In genomic region chr14:103530390-103530789, GRCh38 we compare ENCODE assay signal across 9 cellular contexts.
DNase-seq lines count a peak whose midpoint lies in the region; ATAC-seq and TF ChIP-seq lines count a peak whose summit lies in the region.
"Had no signal": no experiment of that assay in that cellular context is flagged by ENCODE, and none has a peak within 500 bp of the region (broad histone marks: within the 10 kb centered on the region; RNA-seq: fewer than 3 reads in every experiment).

No MANE protein-coding gene starts in this region.

- no peak overlapping the region for H3K27ac Mint-ChIP-seq in T-helper 1 cell treated with Interleukin-12 subunit alpha and Interleukin-12 subunit beta and Interleukin-4 antibody, amounts not matched to agents 30 μg/mL and 1 μg/mL, for 36 hours

- peak overlapping the region; percentile 98 for H3K4me3 Mint-ChIP-seq in T-helper 1 cell treated with Interleukin-12 subunit alpha and Interleukin-12 subunit beta and Interleukin-4 antibody, amounts not matched to agents 30 μg/mL and 1 μg/mL, for 36 hours

- CTCF ChIA-PET in RWPE1 (lab: Yijun Ruan, JAX): interaction anchor here (1.1 to 3.1 kb wide), 4 partner anchors 8 to 16 kb away, joined by 3 to 17 read pairs (median 4); no protein-coding TSS in a partner anchor

- H3K9me3 Mint-ChIP-seq in T-helper 1 cell treated with Interleukin-12 subunit alpha and Interleukin-12 subunit beta and Interleukin-4 antibody, amounts not matched to agents 30 μg/mL and 1 μg/mL, for 36 hours: no peaks in the 10 kb centered on the region

- no peak for ATAC-seq in GM18498 (IDR thresholded peaks at IDR 0.05; ENCODE audit: unreplicated experiment)

- TF ChIP-seq CTCF in RWPE1 (conservative IDR thresholded peaks at IDR 0.05; ENCODE audit: low read depth) (no peak), epithelial cell of esophagus (IDR thresholded peaks at IDR 0.05; ENCODE audit: insufficient read depth, low read depth, low read length, missing control alignments) (no peak)

- POLR2A ChIA-PET in RWPE1 (lab: Yijun Ruan, JAX; ENCODE audit: low non-redundant PET): no interaction called here

- DNase-seq in T-helper 1 cell (no peak), RWPE1 (ENCODE audit: low spot score) (peak; percentile 20), epithelial cell of esophagus (ENCODE audit: low read depth) (peak; percentile 34), skeletal muscle cell (ENCODE audit: low read depth) (no peak), T1000 (lab: John Stamatoyannopoulos, UW) (no peak), NCI-H748 (lab: John Stamatoyannopoulos, UW; ENCODE audit: unreplicated experiment) (no peak)

- H3K27ac ChIP-seq in RWPE1: peak overlapping the region; percentile 100
- H3K27ac ChIP-seq: KMS-11 had no signal

- no peaks in the 10 kb centered on the region for H3K27me3 Mint-ChIP-seq in T-helper 1 cell treated with Interleukin-12 subunit alpha and Interleukin-12 subunit beta and Interleukin-4 antibody, amounts not matched to agents 30 μg/mL and 1 μg/mL, for 36 hours (ENCODE audit: low read depth)

- H3K4me3 ChIP-seq in epithelial cell of esophagus (ENCODE audit: low read length) (peak overlapping the region; percentile 95), skeletal muscle cell (ENCODE audit: low read depth, low read length) (peak overlapping the region; percentile 71)

- peaks cover 17% of the 10 kb centered on the region for H3K4me1 Mint-ChIP-seq in T-helper 1 cell treated with Interleukin-12 subunit alpha and Interleukin-12 subunit beta and Interleukin-4 antibody, amounts not matched to agents 30 μg/mL and 1 μg/mL, for 36 hours (ENCODE audit: low read depth)

- peaks cover 2% of the 10 kb centered on the region for H3K36me3 Mint-ChIP-seq in T-helper 1 cell treated with Interleukin-12 subunit alpha and Interleukin-12 subunit beta and Interleukin-4 antibody, amounts not matched to agents 30 μg/mL and 1 μg/mL, for 36 hours (ENCODE audit: low read depth)

Comparison
In these comparisons a context has a peak if more than half of its experiments do, and no peak if none do; other contexts are left out.
1. DNase-seq: peak in RWPE1 (single experiment) and epithelial cell of esophagus (single experiment); none in T-helper 1 cell (0 of 5), skeletal muscle cell (single experiment), T1000 (single experiment) and NCI-H748 (single experiment).